ENCODE assay signal across 14 cellular contexts in genomic region chr18:57640236-57640635, GRCh38. TPM values are rescaled to one million over a fixed set of nuclear protein-coding genes. Genes with fewer than 3 reads are reported as not detected.
DNase-seq lines count a peak whose midpoint lies in the region; ATAC-seq, FAIRE-seq and TF ChIP-seq lines count a peak whose summit lies in the region.
"Had no signal": no experiment of that assay in that cellular context is flagged by ENCODE, and none has a peak within 500 bp of the region (broad histone marks: within the 10 kb centered on the region; RNA-seq: fewer than 3 reads in every experiment).

No MANE protein-coding gene starts in this region.

- H2BK5ac ChIP-seq in IMR-90 (ENCODE audit: low read depth, low read length, poor library complexity, severe bottlenecking): no peak overlapping the region

- H3K9me3 Mint-ChIP-seq in stimulated activated memory B cell treated with anti-CD40 and anti-IgM and Interleukin-4, amounts not matched to agents 10 μg/mL and 1 μg/mL and 100 μg/mL, for 72 hours: no peaks in the 10 kb centered on the region
- H3K9me3 Mint-ChIP-seq: CD4-positive, alpha-beta T cell had no signal

- no peaks in the 10 kb centered on the region for H3K9me1 ChIP-seq in IMR-90 (ENCODE audit: insufficient read depth, low read length)
- no peaks in the 10 kb centered on the region for H3K9me1 ChIP-seq in endothelial cell of umbilical vein (replicated peaks; ENCODE audit: control insufficient read depth, extremely low read depth, insufficient read depth, low read length)

- intact Hi-C loops in IMR-90 (cut with micrococcal nuclease): no loop called here
- intact Hi-C loops in endothelial cell of umbilical vein (cut with micrococcal nuclease): no loop called here

- H4K20me1 ChIP-seq in IMR-90 (ENCODE audit: insufficient read depth, low read length) (peaks cover 5% of the 10 kb centered on the region; the same call in 1 of the 2 replicates), endothelial cell of umbilical vein (replicated peaks; ENCODE audit: control insufficient read depth, extremely low read depth, insufficient read depth, low read length) (no peaks in the 10 kb centered on the region)

- no peak overlapping the region for H4K91ac ChIP-seq in IMR-90 (ENCODE audit: insufficient read depth, low read depth, low read length)

- H3K27me3 Mint-ChIP-seq in stimulated activated memory B cell treated with anti-CD40 and anti-IgM and Interleukin-4, amounts not matched to agents 10 μg/mL and 1 μg/mL and 100 μg/mL, for 72 hours: no peaks in the 10 kb centered on the region
- H3K27me3 Mint-ChIP-seq: CD4-positive, alpha-beta T cell had no signal

- DNase-seq in AG04450 (ENCODE audit: low read depth, low spot score) (no peak), IMR-90 (peak; percentile 59), endothelial cell of umbilical vein (ENCODE audit: low read depth, low spot score) (peak; percentile 53), BE2C (no peak), superior temporal gyrus (ENCODE audit: extremely low spot score) (no peak)
- DNase-seq: ACHN; CD4-positive, alpha-beta T cell; NCI-H1417 treated with DMSO at 0.1 percent for 48 hours; NCI-H1930; NCI-H526 treated with DMSO at 0.1 percent for 48 hours; Right ventricle myocardium superior had no signal

- H3K36me3 ChIP-seq in IMR-90 (ENCODE audit: control insufficient read depth, insufficient read depth, low read length): peaks cover 8% of the 10 kb centered on the region; the same call in 1 of the 2 replicates
- no peaks in the 10 kb centered on the region for H3K36me3 ChIP-seq in endothelial cell of umbilical vein (ENCODE audit: control insufficient read depth in 2 of 2, extremely low read depth in 1 of 2, insufficient read depth in 2 of 2, low read length in 2 of 2)
- H3K36me3 ChIP-seq in BE2C: no peaks in the 10 kb centered on the region

- no peak for TF ChIP-seq CTCF in AG04450 (IDR thresholded peaks at IDR 0.05; ENCODE audit: low read depth, low read length)
- TF ChIP-seq CTCF in IMR-90 (conservative IDR thresholded peaks at IDR 0.05; ENCODE audit: low read depth, low read length): no peak
- TF ChIP-seq CTCF in endothelial cell of umbilical vein (IDR thresholded peaks at IDR 0.05; ENCODE audit: extremely low read depth in 1 of 2, insufficient read depth in 1 of 2, low read depth in 1 of 2, low read length in 2 of 2): no peak
- no peak for TF ChIP-seq CTCF in BE2C (IDR thresholded peaks at IDR 0.05; ENCODE audit: low read depth, low read length)

- H3K4me2 ChIP-seq in IMR-90 (ENCODE audit: low read depth, low read length): no peak overlapping the region
- H3K4me2 ChIP-seq in endothelial cell of umbilical vein (ENCODE audit: insufficient read depth, low read length): no peak overlapping the region

- no peak overlapping the region for H2AK5ac ChIP-seq in IMR-90 (ENCODE audit: low read depth, low read length)

- H3K27me3 ChIP-seq in AG04450 (ENCODE audit: control insufficient read depth, insufficient read depth, low read length) (no peaks in the 10 kb centered on the region), IMR-90 (ENCODE audit: control insufficient read depth, insufficient read depth, low read length) (no peaks in the 10 kb centered on the region), endothelial cell of umbilical vein (ENCODE audit: control insufficient read depth in 2 of 2, insufficient read depth in 2 of 2, low read length in 2 of 2) (no peaks in the 10 kb centered on the region), BE2C (no peaks in the 10 kb centered on the region)

- TF ChIP-seq POLR2A in IMR-90 (IDR thresholded peaks at IDR 0.05; ENCODE audit: low read depth, low read length) (no peak), endothelial cell of umbilical vein (IDR thresholded peaks at IDR 0.05; ENCODE audit: low read depth, low read length) (no peak)

- H3K23ac ChIP-seq in IMR-90 (ENCODE audit: low read depth, low read length): no peak overlapping the region

- no peaks in the 10 kb centered on the region for H3K79me2 ChIP-seq in endothelial cell of umbilical vein (ENCODE audit: control insufficient read depth, insufficient read depth, low read length)

- H3K79me1 ChIP-seq in IMR-90 (ENCODE audit: low read depth in 1 of 2, low read length in 2 of 2): peaks cover 0 to 5% of the 10 kb centered on the region in 2 experiments; a peak in 3 of 4 replicates

- in situ Hi-C loops in IMR-90 (cut with MboI; ENCODE audit: low sequenced_read_pairs): loop anchor here (25.0 kb wide), 2 partner anchors 472 to 847 kb away; no protein-coding TSS in a partner anchor

- peaks cover 2% of the 10 kb centered on the region; the same call in 1 of the 2 replicates for H3K4me1 ChIP-seq in IMR-90 (ENCODE audit: control insufficient read depth, insufficient read depth, low read length)
- no peaks in the 10 kb centered on the region for H3K4me1 ChIP-seq in endothelial cell of umbilical vein (ENCODE audit: control insufficient read depth, extremely low read depth, insufficient read depth, low read length)
- H3K4me1 ChIP-seq in BE2C: no peaks in the 10 kb centered on the region

- FAIRE-seq in endothelial cell of umbilical vein (lab: Jason Lieb, UNC): no peak
- FAIRE-seq: RCC 7860 had no signal

- no peak overlapping the region for H3K4ac ChIP-seq in IMR-90 (ENCODE audit: low read depth, low read length)

- H3K56ac ChIP-seq in IMR-90 (ENCODE audit: extremely low read depth, insufficient read depth, low read length): no peak overlapping the region

- no peak overlapping the region for H2BK120ac ChIP-seq in IMR-90 (ENCODE audit: low read depth, low read length)

- BruUV-seq in IMR-90 (replicated peaks; lab: Mats Ljungman, UMichigan): no TSS peak
- BruUV-seq in endothelial cell of umbilical vein (replicated peaks; lab: Mats Ljungman, UMichigan): no TSS peak

- peak overlapping the region; percentile 61 for H3K27ac Mint-ChIP-seq in stimulated activated memory B cell treated with anti-CD40 and anti-IgM and Interleukin-4, amounts not matched to agents 10 μg/mL and 1 μg/mL and 100 μg/mL, for 72 hours
- H3K27ac Mint-ChIP-seq: CD4-positive, alpha-beta T cell had no signal

- H3K27ac ChIP-seq in AG04450 (ENCODE audit: low read depth, low read length): peak overlapping the region; percentile 21
- H3K27ac ChIP-seq in IMR-90 (ENCODE audit: insufficient read depth, low read length): no peak overlapping the region
- no peak overlapping the region for H3K27ac ChIP-seq in endothelial cell of umbilical vein (ENCODE audit: insufficient read depth, low read depth, low read length)

- H2AFZ ChIP-seq in IMR-90 (replicated peaks; ENCODE audit: low read length, poor library complexity) (no peak overlapping the region), endothelial cell of umbilical vein (ENCODE audit: low read depth, low read length) (no peak overlapping the region)

- H3K4me1 Mint-ChIP-seq in stimulated activated memory B cell treated with anti-CD40 and anti-IgM and Interleukin-4, amounts not matched to agents 10 μg/mL and 1 μg/mL and 100 μg/mL, for 72 hours: peaks cover 28% of the 10 kb centered on the region

- POLR2A ChIA-PET in AG04450 (lab: Yijun Ruan, JAX) (interaction anchor here (0.7 kb wide), 1 partner anchor 9 kb away, joined by 3 read pairs; no protein-coding TSS in a partner anchor), IMR-90 (lab: Charles Lee; ENCODE audit: unreplicated experiment) (interaction anchor here (0.7 kb wide), 1 partner anchor 9 kb away, joined by 14 read pairs; no protein-coding TSS in a partner anchor), endothelial cell of umbilical vein (lab: Charles Lee) (interaction anchor here (0.6 kb wide), 1 partner anchor 36 kb away, joined by 3 read pairs; no protein-coding TSS in a partner anchor)

- no peak overlapping the region for H4K8ac ChIP-seq in IMR-90 (ENCODE audit: low read depth in 2 of 2, low read length in 2 of 2)

- no peak overlapping the region for H3K18ac ChIP-seq in IMR-90 (ENCODE audit: low read depth, low read length)

- ATAC-seq in IMR-90 (ENCODE audit: low read depth) (0 out of 2 replicates have a peak, but pooled peaks have one; percentile 21), GM21619 (IDR thresholded peaks at IDR 0.05; ENCODE audit: unreplicated experiment) (no peak)
- no peak for ATAC-seq in stimulated activated memory B cell treated with anti-CD40 and anti-IgM and Interleukin-4, amounts not matched to agents 10 μg/mL and 1 μg/mL and 100 μg/mL, for 72 hours

- 75% methylated on average over 1 of the region's 3 CpGs; no CpG with 5 or more reads in 1 of the 2 experiments for WGBS in IMR-90 (ENCODE audit: extremely low coverage in 2 of 2, insufficient read length in 1 of 2), 2 experiments

- no peak overlapping the region for H2BK15ac ChIP-seq in IMR-90 (ENCODE audit: low read depth, low read length)

- no peak overlapping the region for H3K4me3 Mint-ChIP-seq in stimulated activated memory B cell treated with anti-CD40 and anti-IgM and Interleukin-4, amounts not matched to agents 10 μg/mL and 1 μg/mL and 100 μg/mL, for 72 hours
- H3K4me3 Mint-ChIP-seq: CD4-positive, alpha-beta T cell had no signal

- no peak overlapping the region for H3K14ac ChIP-seq in IMR-90 (replicated peaks; ENCODE audit: low read depth, low read length)

- no peak overlapping the region for H4K5ac ChIP-seq in IMR-90 (ENCODE audit: low read depth, low read length)

- peaks cover 58% of the 10 kb centered on the region for H3K36me3 Mint-ChIP-seq in stimulated activated memory B cell treated with anti-CD40 and anti-IgM and Interleukin-4, amounts not matched to agents 10 μg/mL and 1 μg/mL and 100 μg/mL, for 72 hours

- H3K9me3 ChIP-seq in AG04450 (ENCODE audit: control insufficient read depth, insufficient read depth, low read length) (peaks cover 15% of the 10 kb centered on the region), IMR-90 (ENCODE audit: control insufficient read depth, insufficient read depth, low read length) (peaks cover 4% of the 10 kb centered on the region; the same call in 1 of the 2 replicates), endothelial cell of umbilical vein (replicated peaks; ENCODE audit: control insufficient read depth, insufficient read depth, low read length) (no peaks in the 10 kb centered on the region), BE2C (no peaks in the 10 kb centered on the region)

- H2BK20ac ChIP-seq in IMR-90 (ENCODE audit: low read depth, low read length): no peak overlapping the region

- H2AK9ac ChIP-seq in IMR-90 (replicated peaks; ENCODE audit: low read depth, low read length, poor library complexity): no peak overlapping the region

- CTCF ChIA-PET in AG04450 (lab: Charles Lee): no interaction called here
- CTCF ChIA-PET in IMR-90 (lab: Yijun Ruan, JAX): no interaction called here
- CTCF ChIA-PET in endothelial cell of umbilical vein (lab: Charles Lee): no interaction called here

- TF ChIP-seq RAD21 in IMR-90 (IDR thresholded peaks at IDR 0.05; ENCODE audit: low read length): no peak

- H3K4me3 ChIP-seq in AG04450 (ENCODE audit: low read depth, low read length) (no peak overlapping the region), IMR-90 (ENCODE audit: insufficient read depth, low read depth, low read length) (no peak overlapping the region), endothelial cell of umbilical vein (replicated peaks in 1 of 3; ENCODE audit: insufficient read depth in 1 of 3, low read depth in 1 of 3, low read length in 3 of 3) (no peak overlapping the region), BE2C (ENCODE audit: low read depth, low read length) (no peak overlapping the region)

- no peak overlapping the region for H3K9ac ChIP-seq in IMR-90 (ENCODE audit: low read depth, low read length)
- H3K9ac ChIP-seq in endothelial cell of umbilical vein (replicated peaks; ENCODE audit: extremely low read depth, insufficient read depth, low read length): no peak overlapping the region

- dilution Hi-C loops in IMR-90 (cut with HindIII; ENCODE audit: low sequenced_read_pairs, unreplicated experiment) (no loop called here), endothelial cell of umbilical vein (cut with MboI; ENCODE audit: extremely low pct_ligation_motif_present, low sequenced_read_pairs) (no loop called here)

RNA-seq across cellular contexts. Expression of gene NARS1, which starts 18.6 kb away (rescaled TPM):
- polyA plus RNA-seq in AG04450 (2011; rRNA removed): 199 and 253 TPM in 2 replicates
- 222 and 234 TPM in 2 replicates for polyA minus RNA-seq in AG04450 (2011; rRNA and poly(A)+ RNA removed)
- total RNA-seq in IMR-90 (2012; rRNA removed): 142 and 227 TPM in 2 replicates
- 89.8 and 110 TPM in 2 replicates for polyA plus RNA-seq in IMR-90 (2012; rRNA removed)
- 19.6 and 58.0 TPM in 2 replicates for polyA plus RNA-seq in IMR-90 (2012; cell fraction: cytosol; rRNA removed)
- 17.3 and 172 TPM in 2 replicates for polyA plus RNA-seq in IMR-90 (2012; cell fraction: nucleus; rRNA removed; ENCODE audit: low replicate concordance)
- 110 and 111 TPM in 2 replicates for total RNA-seq in endothelial cell of umbilical vein
- 61.6 and 89.3 TPM in 2 replicates for polyA plus RNA-seq in endothelial cell of umbilical vein
- polyA plus RNA-seq in endothelial cell of umbilical vein (2011; cell fraction: cytosol; rRNA removed): 75.7 and 82.8 TPM in 2 replicates
- polyA plus RNA-seq in endothelial cell of umbilical vein (2011; cell fraction: nucleus; rRNA removed): 178 and 273 TPM in 2 replicates
- 103 and 157 TPM in 2 replicates for polyA plus RNA-seq in endothelial cell of umbilical vein (2012)
- 182 and 183 TPM in 2 replicates for polyA minus RNA-seq in endothelial cell of umbilical vein
- 120 TPM for polyA minus RNA-seq in endothelial cell of umbilical vein (2011; cell fraction: cytosol; rRNA and poly(A)+ RNA removed)
- polyA minus RNA-seq in endothelial cell of umbilical vein (2011; cell fraction: nucleus; rRNA and poly(A)+ RNA removed): 83.4 and 101 TPM in 2 replicates
- 185 TPM for polyA plus RNA-seq in BE2C (2012; ENCODE audit: insufficient read depth, insufficient read length, low read depth)

RNA-seq across cellular contexts. Expression of gene FECH, which starts 53.7 kb away (rescaled TPM):
- polyA plus RNA-seq in AG04450 (2011; rRNA removed): 65.3 and 71.7 TPM in 2 replicates
- 32.7 and 41.0 TPM in 2 replicates for polyA minus RNA-seq in AG04450 (2011; rRNA and poly(A)+ RNA removed)
- total RNA-seq in IMR-90 (2012; rRNA removed): 29.2 and 52.2 TPM in 2 replicates
- 32.3 and 35.3 TPM in 2 replicates for polyA plus RNA-seq in IMR-90 (2012; rRNA removed)
- polyA plus RNA-seq in IMR-90 (2012; cell fraction: cytosol; rRNA removed): 28.3 and 34.8 TPM in 2 replicates
- 13.9 and 29.9 TPM in 2 replicates for polyA plus RNA-seq in IMR-90 (2012; cell fraction: nucleus; rRNA removed; ENCODE audit: low replicate concordance)
- total RNA-seq in endothelial cell of umbilical vein: 27.9 and 33.3 TPM in 2 replicates
- polyA plus RNA-seq in endothelial cell of umbilical vein: 20.9 and 25.3 TPM in 2 replicates
- polyA plus RNA-seq in endothelial cell of umbilical vein (2011; cell fraction: cytosol; rRNA removed): 36.5 and 38.1 TPM in 2 replicates
- polyA plus RNA-seq in endothelial cell of umbilical vein (2011; cell fraction: nucleus; rRNA removed): 23.2 and 23.8 TPM in 2 replicates
- polyA plus RNA-seq in endothelial cell of umbilical vein (2012): 26.9 and 31.7 TPM in 2 replicates
- polyA minus RNA-seq in endothelial cell of umbilical vein: 33.1 and 34.0 TPM in 2 replicates
- 22.1 TPM for polyA minus RNA-seq in endothelial cell of umbilical vein (2011; cell fraction: cytosol; rRNA and poly(A)+ RNA removed)
- polyA minus RNA-seq in endothelial cell of umbilical vein (2011; cell fraction: nucleus; rRNA and poly(A)+ RNA removed): 15.4 and 19.1 TPM in 2 replicates
- 6.1 TPM for polyA plus RNA-seq in BE2C (2012; ENCODE audit: insufficient read depth, insufficient read length, low read depth)

Comparison
In these comparisons a context has a peak if more than half of its experiments do, and no peak if none do; other contexts are left out.
1. DNase-seq: peak in IMR-90 (single experiment) and endothelial cell of umbilical vein (single experiment); none in AG04450 (single experiment), BE2C (single experiment) and superior temporal gyrus (single experiment).